In genomic region chr11:108780119-108780518, GRCh38 we compare ENCODE assay signal across 20 cellular contexts.
"Had no signal": no experiment of that assay in that cellular context is flagged by ENCODE, and none has a peak within 500 bp of the region (broad histone marks: within the 10 kb centered on the region; RNA-seq: fewer than 3 reads in every experiment).

No MANE protein-coding gene starts in this region.

- H3K9me3 ChIP-seq: esophagus muscularis mucosa, mucosa of descending colon, right atrium auricular region, testis, uterus had no signal

- H3K36me3 ChIP-seq: esophagus muscularis mucosa, left ventricle myocardium inferior, right atrium auricular region, uterus had no signal

- ATAC-seq: activated CD4-positive, CD25-positive, alpha-beta regulatory T cell treated with anti-CD3 and anti-CD28 coated beads, Interleukin-2, amount 50 U/mL, for 24 hours; activated T-cell treated with anti-CD3 and anti-CD28 coated beads, Interleukin-2, amount 50 U/mL, for 4 hours; mucosa of descending colon; natural killer cell treated with Interleukin-12 subunit alpha and Interleukin-12 subunit beta and Interleukin-15 and Interleukin-18, amount 100 ng/mL, for 72 hours; stimulated activated naive CD8-positive, alpha-beta T cell treated with anti-CD3 and anti-CD28 coated beads, Interleukin-15, Interleukin-2, amounts not matched to agents 100 U/mL and 50 U/mL, for 24 hours had no signal

- H3K4me1 ChIP-seq: esophagus muscularis mucosa, right atrium auricular region, uterus had no signal

- H3K27ac ChIP-seq: esophagus muscularis mucosa, left ventricle myocardium inferior, right atrium auricular region, VCaP had no signal

- DNase-seq: activated CD4-positive, alpha-beta T cell treated with anti-CD3 and anti-CD28 coated beads for 48 hours; activated CD4-positive, alpha-beta T cell treated with anti-CD3 and anti-CD28 coated beads, Interleukin-2, amount 50 U/mL, for 48 hours; activated CD8-positive, alpha-beta memory T cell treated with anti-CD3 and anti-CD28 coated beads, Interleukin-2, amount 50 U/mL, for 48 hours; activated T-cell treated with anti-CD3 and anti-CD28 coated beads, Interleukin-2, amount 50 U/mL, for 4 hours; anterior cingulate cortex; foreskin melanocyte; left ventricle myocardium inferior; mucosa of descending colon; stimulated activated CD4-positive, alpha-beta T cell treated with anti-CD3 and anti-CD28 coated beads, Interleukin-1b, Interleukin-23, amount 100 ng/mL, for 48 hours; stimulated activated naive CD8-positive, alpha-beta T cell treated with anti-CD3 and anti-CD28 coated beads, Interleukin-15, Interleukin-2, amounts not matched to agents 100 U/mL and 50 U/mL, for 24 hours; T-helper 9 cell; testis; uterus had no signal

- H3K27me3 ChIP-seq: esophagus muscularis mucosa, right atrium auricular region, testis, uterus had no signal

- H3K4me3 ChIP-seq: esophagus muscularis mucosa, left ventricle myocardium inferior, lung, mucosa of descending colon, right atrium auricular region, smooth muscle cell, testis, uterus had no signal

- H3K4me2 ChIP-seq: smooth muscle cell had no signal
